In the genomic region with DNA sequence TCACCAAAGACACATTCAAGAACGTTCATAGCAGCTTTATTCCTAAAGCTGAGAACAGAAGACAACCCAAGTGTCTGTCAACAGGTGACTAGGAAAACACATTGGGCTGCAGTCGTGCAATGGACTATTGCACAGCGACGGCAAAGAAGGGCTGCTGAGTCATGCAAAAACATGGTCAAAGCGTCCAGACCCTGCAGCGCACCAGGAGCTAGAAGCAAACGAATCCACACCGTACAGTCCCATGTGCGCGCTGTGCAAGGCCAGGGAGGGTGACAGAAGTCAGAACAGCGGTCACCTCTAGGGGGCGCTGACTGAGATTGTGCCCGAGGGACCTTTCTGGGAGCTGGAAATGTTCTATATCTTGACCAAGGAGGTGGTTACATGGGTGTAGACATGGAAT, we compare ENCODE assay signal across 8 cellular contexts.
DNase-seq lines count a peak whose midpoint lies in the region; ATAC-seq and TF ChIP-seq lines count a peak whose summit lies in the region.

No MANE protein-coding gene starts in this region.

- H3K4me3 ChIP-seq in KMS-11 (IDR thresholded peaks at IDR 0.05; ENCODE audit: insufficient read depth, low read depth, low read length) (no peak overlapping the region), retinal pigment epithelial cell (ENCODE audit: low read length) (no peak overlapping the region)

- no peak overlapping the region for H3K4me2 ChIP-seq in KMS-11

- H3K27me3 ChIP-seq in KMS-11 (ENCODE audit: insufficient read depth, low read depth), result no peaks in the 10 kb centered on the region

- no peaks in the 10 kb centered on the region for H4K20me1 ChIP-seq in KMS-11 (ENCODE audit: insufficient read depth)

- H2AFZ ChIP-seq in KMS-11 (ENCODE audit: low read depth), result no peak overlapping the region

- H3K79me2 ChIP-seq in KMS-11 (ENCODE audit: insufficient read depth, low read depth), result no peaks in the 10 kb centered on the region

- CTCF ChIA-PET in GM10248 (lab: Yijun Ruan, JAX), result interaction anchor here (2.1 kb wide), 1 partner anchor 10 kb away, joined by 8 read pairs; no protein-coding TSS in a partner anchor

- POLR2A ChIA-PET in GM10248 (lab: Yijun Ruan, JAX), result no interaction called here

- H3K9ac ChIP-seq in KMS-11, result no peak overlapping the region

- no peaks in the 10 kb centered on the region for H3K36me3 ChIP-seq in KMS-11 (ENCODE audit: insufficient read depth)

- no peak overlapping the region for H3K27ac ChIP-seq in KMS-11

- no peak for DNase-seq in GM10248 (ENCODE audit: extremely low spot score)
- peak; percentile 62 to 65 for DNase-seq in activated T-cell treated with anti-CD3 and anti-CD28 coated beads, Interleukin-2, amount 50 U/mL, for 48 hours
- DNase-seq in retinal pigment epithelial cell (ENCODE audit: low read depth), result no peak
- no peak for DNase-seq in NCI-H2227 treated with DMSO at 0.1 percent for 48 hours (lab: John Stamatoyannopoulos, UW)
- no peak for DNase-seq in SHP77 treated with DMSO at 0.1 percent for 48 hours (lab: John Stamatoyannopoulos, UW)

- peak; percentile 8 for TF ChIP-seq CTCF in GM10248 (IDR thresholded peaks at IDR 0.05; ENCODE audit: control extremely low read depth, extremely low read depth, low read depth, missing control alignments)
- peak; percentile 35; the same call in 1 of the 2 replicates for TF ChIP-seq CTCF in KMS-11 (conservative IDR thresholded peaks at IDR 0.05; ENCODE audit: low read depth, low read length)
- TF ChIP-seq CTCF in retinal pigment epithelial cell (conservative IDR thresholded peaks at IDR 0.05; ENCODE audit: low read depth, low read length), result peak; percentile 36

- no peak for ATAC-seq in GM19035 (IDR thresholded peaks at IDR 0.05; ENCODE audit: unreplicated experiment)
- ATAC-seq in GM21515 (IDR thresholded peaks at IDR 0.05; ENCODE audit: unreplicated experiment), result no peak

- H3K4me1 ChIP-seq in KMS-11 (ENCODE audit: low read depth, poor library complexity, severe bottlenecking), result no peaks in the 10 kb centered on the region

Comparison
In these comparisons a context has a peak if more than half of its experiments do, and no peak if none do; other contexts are left out.
1. DNase-seq: peak in activated T-cell treated with anti-CD3 and anti-CD28 coated beads, Interleukin-2, amount 50 U/mL, for 48 hours (2 of 2); none in GM10248 (single experiment), retinal pigment epithelial cell (single experiment), NCI-H2227 treated with DMSO at 0.1 percent for 48 hours (single experiment) and SHP77 treated with DMSO at 0.1 percent for 48 hours (single experiment).
2. Peak in every context shown above with its lines, with median percentiles within 50 percentile points of each other: CTCF ChIP-seq.